ENCODE assay signal across 8 cellular contexts in genomic region chr16:14919837-14920600, GRCh38. TPM values are rescaled to one million over a fixed set of nuclear protein-coding genes. Genes with fewer than 3 reads are reported as not detected.
A peak's percentile ranks its signal among the peaks of the same experiment; 100 is the strongest.
DNase-seq lines count a peak whose midpoint lies in the region; ATAC-seq and TF ChIP-seq lines count a peak whose summit lies in the region.
"Not testable (repeated sequence)": the region's sequence is repeated elsewhere in the genome, so short reads cannot be mapped to it uniquely, and the experiment has no call there.

No MANE protein-coding gene starts in this region.

- H3K79me2 ChIP-seq in GM23248 (ENCODE audit: insufficient read depth): not testable (repeated sequence)

- not testable (repeated sequence) for H3K4me3 ChIP-seq in GM23248; adrenal gland; left lung; mucosa of descending colon; testis; aorta (ENCODE audit: low read length in 2 of 2)

- 68 to 69% methylated on average over 21 to 24 of the region's 41 CpGs for WGBS in GM23248 (ENCODE audit: low coverage in 1 of 2, low lambda C conversion rate in 2 of 2, missing lambda C conversion rate in 2 of 2), 2 experiments
- WGBS in adrenal gland, 4 donors: 78 to 100% (median 89%) methylated on average over 1 to 30 of the region's 41 CpGs
- WGBS in testis, 2 donors: 81 to 89% methylated on average over 3 to 25 of the region's 41 CpGs
- WGBS in aorta, 2 donors: 81 to 84% methylated on average over 28 to 32 of the region's 41 CpGs

- H3K36me3 ChIP-seq in GM23248 (ENCODE audit: low read depth); adrenal gland (replicated peaks in 1 of 2); left lung; mucosa of descending colon (ENCODE audit: low read depth); testis (ENCODE audit: low read depth, missing control alignments); aorta (ENCODE audit: control insufficient read depth in 1 of 2, insufficient read depth in 2 of 2, low read length in 1 of 2): not testable (repeated sequence)

- ATAC-seq in Right ventricle myocardium inferior; left lung; mucosa of descending colon; sciatic nerve; aorta (ENCODE audit: low FRiP score): not testable (repeated sequence)

- H3K4me2 ChIP-seq in GM23248 (ENCODE audit: unreplicated experiment): not testable (repeated sequence)

- intact Hi-C loops in adrenal gland (cut with DNase I); Right ventricle myocardium inferior (cut with DNase I); left lung (cut with DNase I); mucosa of descending colon (cut with DNase I, micrococcal nuclease); sciatic nerve (cut with DNase I); testis (cut with DNase I; ENCODE audit: low total_unique reads); aorta (cut with DNase I): not testable (repeated sequence)

- not testable (repeated sequence) for H3F3A ChIP-seq in GM23248 (ENCODE audit: insufficient read depth)

- in situ Hi-C loops in GM23248 (cut with MboI): not testable (repeated sequence)

- not testable (repeated sequence) for H3K9ac ChIP-seq in GM23248

- H2AFZ ChIP-seq in GM23248: not testable (repeated sequence)

- not testable (repeated sequence) for H3K9me2 ChIP-seq in GM23248 (ENCODE audit: insufficient read depth)

- DNase-seq in GM23248: peak; percentile 8
- DNase-seq in adrenal gland: peak in 4 of 7 donors; percentile 12 to 46 (median 19)
- peak; percentile 62 for DNase-seq in Right ventricle myocardium inferior (ENCODE audit: missing footprints)
- peak; percentile 30 to 83 for DNase-seq in left lung
- DNase-seq in mucosa of descending colon: peak; percentile 70 to 85 (median 82)
- DNase-seq in sciatic nerve (ENCODE audit: low spot score): peak; percentile 56
- DNase-seq in testis: peak; percentile 15
- DNase-seq in aorta: peak; percentile 46 to 54

- H3K27me3 ChIP-seq in GM23248 (replicated peaks; ENCODE audit: insufficient read depth); adrenal gland; left lung; testis; aorta (ENCODE audit: control insufficient read depth in 1 of 2, insufficient read depth in 2 of 2, low read length in 1 of 2): not testable (repeated sequence)

- not testable (repeated sequence) for H3K27ac ChIP-seq in GM23248; adrenal gland; left lung; testis; aorta (ENCODE audit: low read depth in 1 of 2, low read length in 2 of 2)

- not testable (repeated sequence) for H4K20me1 ChIP-seq in GM23248 (ENCODE audit: insufficient read depth)

- TF ChIP-seq CTCF in adrenal gland (IDR thresholded peaks at IDR 0.05); left lung (IDR thresholded peaks at IDR 0.05); mucosa of descending colon (IDR thresholded peaks at IDR 0.05); testis (IDR thresholded peaks at IDR 0.05): not testable (repeated sequence)

- not testable (repeated sequence) for H3K9me3 ChIP-seq in GM23248 (ENCODE audit: low read depth); adrenal gland (replicated peaks in 1 of 3); left lung; mucosa of descending colon; testis; aorta (ENCODE audit: control insufficient read depth, low read length)

- not testable (repeated sequence) for H3K4me1 ChIP-seq in GM23248 (ENCODE audit: insufficient read depth); adrenal gland (replicated peaks in 1 of 2); left lung; mucosa of descending colon (ENCODE audit: low read depth); testis; aorta (ENCODE audit: control insufficient read depth in 1 of 2, insufficient read depth in 2 of 2, low read length in 2 of 2)

- TF ChIP-seq POLR2A in adrenal gland (IDR thresholded peaks at IDR 0.05); testis (IDR thresholded peaks at IDR 0.05): not testable (repeated sequence)

RNA-seq across cellular contexts. Expression of gene NPIPA1, which starts 17.2 kb away (rescaled TPM):
- total RNA-seq in GM23248 (2014; rRNA removed; shearing (Covaris generic)): 73.2 and 78.5 TPM in 2 replicates
- polyA plus RNA-seq in GM23248 (2016; fragmentation: Nextera tagmentation; extraction: Ambion mirVana) (29.8 and 41.1 TPM in 2 replicates), adrenal gland (100 to 1,000 TPM in 2 of 3 donors, 10 to 100 TPM in 1; 44.8 to 534 (median 260) TPM), testis (ENCODE audit: insufficient read depth, low read depth, low replicate concordance) (170 TPM), aorta (100 to 1,000 TPM in 1 of 2 donors, 10 to 100 TPM in 1; 24.0 to 167 TPM)
- total RNA-seq in adrenal gland (100 to 1,000 TPM in 1 of 8 donors, 10 to 100 TPM in 7; 23.9 to 114 (median 51.4) TPM), Right ventricle myocardium inferior (45.3 TPM), left lung (10 to 100 TPM; 79.2 to 83.4 TPM), mucosa of descending colon (100 to 1,000 TPM in 1 of 3 donors, 10 to 100 TPM in 2; 61.6 to 149 (median 96.3) TPM), sciatic nerve (214 TPM), testis (100 to 1,000 TPM; 169 to 173 TPM), aorta (100 to 1,000 TPM; 124 to 221 TPM)

RNA-seq across cellular contexts. Expression of gene PDXDC1, which starts 54.8 kb away (rescaled TPM):
- total RNA-seq in GM23248 (2014; rRNA removed; shearing (Covaris generic)): 63.9 and 73.1 TPM in 2 replicates
- polyA plus RNA-seq in GM23248 (2016; fragmentation: Nextera tagmentation; extraction: Ambion mirVana) (57.8 and 61.1 TPM in 2 replicates), adrenal gland (10 to 100 TPM; 38.9 to 68.7 (median 57.7) TPM), testis (ENCODE audit: insufficient read depth, low read depth, low replicate concordance) (257 TPM), aorta (10 to 100 TPM; 51.4 to 56.3 TPM)
- total RNA-seq in adrenal gland (10 to 100 TPM; 45.0 to 81.5 (median 72.7) TPM), Right ventricle myocardium inferior (79.0 TPM), left lung (100 to 1,000 TPM; 103 to 111 TPM), mucosa of descending colon (100 to 1,000 TPM; 161 to 258 (median 233) TPM), sciatic nerve (58.6 TPM), testis (100 to 1,000 TPM; 171 to 247 TPM), aorta (10 to 100 TPM; 84.7 to 88.1 TPM)

Comparison
In these comparisons a context has a peak if more than half of its experiments do, and no peak if none do; other contexts are left out.
1. DNase-seq: peak in every context shown above with its lines; median percentile 82 in mucosa of descending colon; 62 in Right ventricle myocardium inferior; 56 in left lung; 56 in sciatic nerve; 50 in aorta; 19 in adrenal gland; 15 in testis; 8 in GM23248.